ENCODE assay signal across 8 cellular contexts in genomic region chr13:99980201-99981114, GRCh38. TPM values are rescaled to one million over a fixed set of nuclear protein-coding genes. Genes with fewer than 3 reads are reported as not detected.
DNase-seq lines count a peak whose midpoint lies in the region; ATAC-seq, FAIRE-seq and TF ChIP-seq lines count a peak whose summit lies in the region.

No MANE protein-coding gene starts in this region.

- 2 to 3% methylated on average over 56 to 104 of the region's 104 CpGs for WGBS in aorta, 2 donors

- H3K4me3 ChIP-seq in neuron (ENCODE audit: low read length) (peak overlapping the region; percentile 95), aorta (ENCODE audit: low read length in 2 of 2) (peak overlapping the region; percentile 39 to 46)

- peak; percentile 91 for DNase-seq in NCI-H82 (lab: John Stamatoyannopoulos, UW)
- DNase-seq in activated T-cell treated with anti-CD3 and anti-CD28 coated beads, Interleukin-2, amount 50 U/mL, for 48 hours, result peak; percentile 65 to 75
- peak; percentile 47 for DNase-seq in fibroblast of gingiva (ENCODE audit: low read depth)
- peak; percentile 77 to 90 for DNase-seq in aorta
- DNase-seq in GM12891 (ENCODE audit: insufficient read length, low spot score), result no peak

- peak overlapping the region; percentile 74 for H3K9ac ChIP-seq in ES-I3 (ENCODE audit: low read depth, low read length)

- no peak for FAIRE-seq in GM12891 (lab: Jason Lieb, UNC)

- no peak overlapping the region for H2AFZ ChIP-seq in neuron (ENCODE audit: low read depth, low read length)

- H3K27me3 ChIP-seq in neuron (ENCODE audit: insufficient read depth, low read length) (no peaks in the 10 kb centered on the region), aorta (ENCODE audit: control insufficient read depth in 1 of 2, insufficient read depth in 2 of 2, low read length in 1 of 2) (peaks cover 0 to 2% of the 10 kb centered on the region in 2 donors)

- H3K27ac ChIP-seq in aorta (ENCODE audit: low read depth in 1 of 2, low read length in 2 of 2), result no peak overlapping the region

- H3K9me3 ChIP-seq in ES-I3 (ENCODE audit: control insufficient read depth, insufficient read depth, low read length) (no peaks in the 10 kb centered on the region), neuron (ENCODE audit: low read length) (no peaks in the 10 kb centered on the region), aorta (ENCODE audit: control insufficient read depth, low read length) (no peaks in the 10 kb centered on the region)

- H3K4me1 ChIP-seq in ES-I3 (ENCODE audit: insufficient read depth, low read length) (peaks cover 17% of the 10 kb centered on the region; the same call in 1 of the 2 replicates), neuron (ENCODE audit: insufficient read depth, low read length) (peaks cover 27% of the 10 kb centered on the region), aorta (ENCODE audit: control insufficient read depth in 1 of 2, insufficient read depth in 2 of 2, low read length in 2 of 2) (no peaks in the 10 kb centered on the region)

- peak; percentile 49 for ATAC-seq in HG02943 (IDR thresholded peaks at IDR 0.05; ENCODE audit: low read depth, unreplicated experiment)
- peak; percentile 74 for ATAC-seq in aorta (ENCODE audit: low FRiP score)

- H3K36me3 ChIP-seq in ES-I3 (ENCODE audit: insufficient read depth, low read length), result no peaks in the 10 kb centered on the region
- peaks cover 27% of the 10 kb centered on the region for H3K36me3 ChIP-seq in neuron (ENCODE audit: insufficient read depth, low read length)
- no peaks in the 10 kb centered on the region for H3K36me3 ChIP-seq in aorta (ENCODE audit: control insufficient read depth in 1 of 2, insufficient read depth in 2 of 2, low read length in 1 of 2)

- no peak for TF ChIP-seq POLR2A in GM12891 (IDR thresholded peaks at IDR 0.05; ENCODE audit: low read depth, low read length)

- intact Hi-C loops in aorta (cut with DNase I), result no loop called here

TF ChIP-seq in GM12891, 5 proteins besides CTCF, POLR2A, EP300 and RAD21:
- TF ChIP-seq PAX5 (IDR thresholded peaks at IDR 0.05; ENCODE audit: insufficient read depth, low read length, severe bottlenecking), result no peak
- TF ChIP-seq POLR2AphosphoS5 (IDR thresholded peaks at IDR 0.05; ENCODE audit: low read depth, low read length), result no peak
- TF ChIP-seq SPI1 (IDR thresholded peaks at IDR 0.05; ENCODE audit: low read depth, low read length), result no peak
- TF ChIP-seq TAF1 (IDR thresholded peaks at IDR 0.05; ENCODE audit: low read depth, low read length), result no peak
- TF ChIP-seq POU2F2 (IDR thresholded peaks at IDR 0.05; ENCODE audit: low read depth, low read length), result no peak

RNA-seq across cellular contexts. Expression of gene ZIC2, which starts 1.1 kb away (rescaled TPM):
- not detected for total RNA-seq in aorta
- polyA plus RNA-seq in aorta, result under 1 TPM in 1 of 2 donors, not detected in 1; 0.18 TPM
- not detected for polyA plus RNA-seq in GM12891 (2012; ENCODE audit: low read depth, missing spikeins)

RNA-seq across cellular contexts. Expression of gene ZIC5, which starts 8.9 kb away (rescaled TPM):
- not detected for total RNA-seq in aorta
- polyA plus RNA-seq in aorta, result under 1 TPM in 1 of 2 donors, not detected in 1; 0.13 TPM
- not detected for polyA plus RNA-seq in GM12891 (2012; ENCODE audit: low read depth, missing spikeins)
